ENCODE assay signal across 15 cellular contexts in genomic region chr7:5712566-5712965, GRCh38.
DNase-seq lines count a peak whose midpoint lies in the region; ATAC-seq and TF ChIP-seq lines count a peak whose summit lies in the region.
"Had no signal": no experiment of that assay in that cellular context is flagged by ENCODE, and none has a peak within 500 bp of the region (broad histone marks: within the 10 kb centered on the region; RNA-seq: fewer than 3 reads in every experiment).

No MANE protein-coding gene starts in this region.

- no peak overlapping the region for H3K4me2 ChIP-seq in Karpas-422 (ENCODE audit: low read depth, low read length, poor library complexity, severe bottlenecking)
- H3K4me2 ChIP-seq: BLaER1 had no signal

- no peak overlapping the region for H2AFZ ChIP-seq in Karpas-422 (ENCODE audit: low read length)

- no peaks in the 10 kb centered on the region for H3K9me3 Mint-ChIP-seq in activated T-cell treated with anti-CD3 and anti-CD28 coated beads, Interleukin-2, amount 50 U/mL, for 24 hours
- H3K9me3 Mint-ChIP-seq in activated T-cell treated with anti-CD3 and anti-CD28 coated beads, Interleukin-2, amount 50 U/mL, for 72 hours: no peaks in the 10 kb centered on the region
- no peaks in the 10 kb centered on the region for H3K9me3 Mint-ChIP-seq in endodermal cell
- H3K9me3 Mint-ChIP-seq: CD14-positive monocyte; CD4-positive, alpha-beta memory T cell; H9 had no signal

- 94 to 97% methylated on average over 12 of the region's 12 CpGs for WGBS in endodermal cell (ENCODE audit: insufficient coverage in 1 of 2, insufficient read length in 1 of 2), 2 experiments

- H3K4me1 ChIP-seq in Karpas-422 (ENCODE audit: low read length) (no peaks in the 10 kb centered on the region), endodermal cell (ENCODE audit: control insufficient read depth, insufficient read depth, low read length) (peaks cover 9% of the 10 kb centered on the region)

- no peaks in the 10 kb centered on the region for H3K9me3 ChIP-seq in Karpas-422 (ENCODE audit: low read length)
- no peaks in the 10 kb centered on the region for H3K9me3 ChIP-seq in endodermal cell (ENCODE audit: control insufficient read depth, low read length)
- H3K9me3 ChIP-seq: BLaER1 had no signal

- TF ChIP-seq CTCF in endodermal cell (conservative IDR thresholded peaks at IDR 0.05): no peak

- H3K27ac ChIP-seq in Karpas-422 (ENCODE audit: low read length) (no peak overlapping the region), endodermal cell (ENCODE audit: low read depth, low read length) (no peak overlapping the region)
- H3K27ac ChIP-seq: BLaER1 had no signal

- H3K9ac ChIP-seq in Karpas-422 (ENCODE audit: low read length) (no peak overlapping the region), endodermal cell (ENCODE audit: extremely low read depth, low read length, poor library complexity, severe bottlenecking) (peak overlapping the region; percentile 39)
- H3K9ac ChIP-seq: BLaER1 had no signal

- H3K27me3 ChIP-seq in Karpas-422 (ENCODE audit: low read length): no peaks in the 10 kb centered on the region
- no peaks in the 10 kb centered on the region for H3K27me3 ChIP-seq in endodermal cell (ENCODE audit: control insufficient read depth, insufficient read depth, low read length, poor library complexity, severe bottlenecking)
- H3K27me3 ChIP-seq: BLaER1 had no signal

- no peak for ATAC-seq in activated T-cell treated with anti-CD3 and anti-CD28 coated beads, Interleukin-2, amount 50 U/mL, for 72 hours (replicated peaks in 1 of 2)
- ATAC-seq in GM21423 (IDR thresholded peaks at IDR 0.05; ENCODE audit: unreplicated experiment) (no peak), GM21360 (IDR thresholded peaks at IDR 0.05; ENCODE audit: unreplicated experiment) (no peak)

- no peak for DNase-seq in activated T-cell treated with anti-CD3 and anti-CD28 coated beads, Interleukin-2, amount 50 U/mL, for 24 hours
- no peak for DNase-seq in activated T-cell treated with anti-CD3 and anti-CD28 coated beads, Interleukin-2, amount 50 U/mL, for 72 hours
- DNase-seq in Karpas-422: peak; percentile 27
- no peak for DNase-seq in endodermal cell
- DNase-seq in putamen (ENCODE audit: low spot score): peak; percentile 80
- DNase-seq: 8988T; CD4-positive, alpha-beta memory T cell; DMS153; DMS79; GDM1; H9 had no signal

- H3K4me1 Mint-ChIP-seq in activated T-cell treated with anti-CD3 and anti-CD28 coated beads, Interleukin-2, amount 50 U/mL, for 24 hours (ENCODE audit: low read depth): peaks cover 17% of the 10 kb centered on the region
- H3K4me1 Mint-ChIP-seq in activated T-cell treated with anti-CD3 and anti-CD28 coated beads, Interleukin-2, amount 50 U/mL, for 72 hours (ENCODE audit: low read depth): peaks cover 19% of the 10 kb centered on the region
- peaks cover 25% of the 10 kb centered on the region for H3K4me1 Mint-ChIP-seq in endodermal cell
- H3K4me1 Mint-ChIP-seq: CD4-positive, alpha-beta memory T cell had no signal

- no peaks in the 10 kb centered on the region for H4K20me1 ChIP-seq in Karpas-422 (ENCODE audit: insufficient read depth, low read depth, low read length)

- H3K36me3 Mint-ChIP-seq in activated T-cell treated with anti-CD3 and anti-CD28 coated beads, Interleukin-2, amount 50 U/mL, for 24 hours (ENCODE audit: low read depth): peaks cover 93% of the 10 kb centered on the region
- peaks cover 4 to 15% of the 10 kb centered on the region in 2 donors for H3K36me3 Mint-ChIP-seq in activated T-cell treated with anti-CD3 and anti-CD28 coated beads, Interleukin-2, amount 50 U/mL, for 72 hours (ENCODE audit: insufficient read depth in 2 of 2)
- peaks cover 88% of the 10 kb centered on the region for H3K36me3 Mint-ChIP-seq in endodermal cell (ENCODE audit: low read depth)

- H3K27ac Mint-ChIP-seq in activated T-cell treated with anti-CD3 and anti-CD28 coated beads, Interleukin-2, amount 50 U/mL, for 24 hours: peak overlapping the region; percentile 35
- H3K27ac Mint-ChIP-seq in activated T-cell treated with anti-CD3 and anti-CD28 coated beads, Interleukin-2, amount 50 U/mL, for 72 hours: no peak overlapping the region
- H3K27ac Mint-ChIP-seq in endodermal cell: peak overlapping the region; percentile 93

- H3K4me3 ChIP-seq in Karpas-422 (ENCODE audit: low read length): no peak overlapping the region
- H3K4me3 ChIP-seq in endodermal cell (ENCODE audit: low read length): peak overlapping the region; percentile 70
- H3K4me3 ChIP-seq: BLaER1 had no signal

- no peaks in the 10 kb centered on the region for H3K9me2 ChIP-seq in Karpas-422 (replicated peaks; ENCODE audit: insufficient read depth, low read length)

- H3K27me3 Mint-ChIP-seq in activated T-cell treated with anti-CD3 and anti-CD28 coated beads, Interleukin-2, amount 50 U/mL, for 24 hours: no peaks in the 10 kb centered on the region
- H3K27me3 Mint-ChIP-seq in activated T-cell treated with anti-CD3 and anti-CD28 coated beads, Interleukin-2, amount 50 U/mL, for 72 hours (ENCODE audit: low read depth): no peaks in the 10 kb centered on the region
- H3K27me3 Mint-ChIP-seq in endodermal cell (ENCODE audit: insufficient read depth): no peaks in the 10 kb centered on the region
- H3K27me3 Mint-ChIP-seq: CD4-positive, alpha-beta memory T cell had no signal

- H3K36me3 ChIP-seq in Karpas-422 (ENCODE audit: insufficient read depth, low read length): peaks cover 43% of the 10 kb centered on the region
- peaks cover 94% of the 10 kb centered on the region for H3K36me3 ChIP-seq in endodermal cell (ENCODE audit: control insufficient read depth, insufficient read depth, low read length)

- H3K4me3 Mint-ChIP-seq in activated T-cell treated with anti-CD3 and anti-CD28 coated beads, Interleukin-2, amount 50 U/mL, for 24 hours: no peak overlapping the region
- no peak overlapping the region for H3K4me3 Mint-ChIP-seq in activated T-cell treated with anti-CD3 and anti-CD28 coated beads, Interleukin-2, amount 50 U/mL, for 72 hours
- H3K4me3 Mint-ChIP-seq in endodermal cell: no peak overlapping the region
- H3K4me3 Mint-ChIP-seq: CD14-positive monocyte; CD4-positive, alpha-beta memory T cell; H9 had no signal

- H3K79me2 ChIP-seq in Karpas-422 (ENCODE audit: low read length): no peaks in the 10 kb centered on the region

Comparison
In these comparisons a context has a peak if more than half of its experiments do, and no peak if none do; other contexts are left out.
1. DNase-seq: peak in Karpas-422 (single experiment) and putamen (single experiment); none in activated T-cell treated with anti-CD3 and anti-CD28 coated beads, Interleukin-2, amount 50 U/mL, for 24 hours (single experiment), activated T-cell treated with anti-CD3 and anti-CD28 coated beads, Interleukin-2, amount 50 U/mL, for 72 hours (0 of 2) and endodermal cell (single experiment).